Comparison of ENCODE assay signal across 11 cellular contexts in the genomic region with DNA sequence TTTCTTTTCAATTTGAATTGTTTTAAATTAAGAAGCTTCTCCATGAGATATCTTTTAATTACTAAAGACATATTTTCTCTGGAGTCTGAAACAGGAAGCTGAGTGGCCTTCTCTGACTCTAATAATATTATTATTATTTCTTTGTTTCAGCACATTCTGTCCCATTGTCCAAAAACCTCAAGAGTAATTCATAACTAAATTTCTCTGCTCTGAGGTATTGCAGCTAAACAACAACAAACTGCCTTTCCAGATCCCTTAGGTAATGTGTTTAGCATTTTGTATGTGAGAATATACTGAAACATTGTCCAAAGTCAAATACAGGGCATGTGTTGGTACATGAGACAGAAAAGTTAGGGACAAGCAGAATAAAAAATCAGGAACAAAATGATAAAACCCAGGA.
"Had no signal": no experiment of that assay in that cellular context is flagged by ENCODE, and none has a peak within 500 bp of the region (broad histone marks: within the 10 kb centered on the region; RNA-seq: fewer than 3 reads in every experiment).

No MANE protein-coding gene starts in this region.

- H3K9ac ChIP-seq: GM23248 had no signal

- DNase-seq: GM23248, GOT3, H7, H9, HCEC 1CT, HFFc6 had no signal

- FAIRE-seq: H1, H54 had no signal

- ATAC-seq: GM23338, HCT116 had no signal

- H2AFZ ChIP-seq: GM23248, GM23338 had no signal

- H3K27ac ChIP-seq: GM23248 had no signal

- H3K4me2 ChIP-seq: GM23338 had no signal

- H3K36me3 ChIP-seq: HAP-1 had no signal

- H3K9me3 ChIP-seq: HAP-1 had no signal

- H3K27ac Mint-ChIP-seq: GM23338, HFFc6 had no signal

- H3K4me3 Mint-ChIP-seq: GM23338, H9, HFFc6 had no signal

- H3K9me3 Mint-ChIP-seq: GM23338, H9 had no signal

- H3K4me3 ChIP-seq: GM23248, GM23338, HAP-1 had no signal
